Comparison of ENCODE assay signal across 10 cellular contexts in genomic region chr11:61950035-61950547, GRCh38. TPM values are rescaled to one million over a fixed set of nuclear protein-coding genes. Genes with fewer than 3 reads are reported as not detected.
DNase-seq lines count a peak whose midpoint lies in the region; ATAC-seq and TF ChIP-seq lines count a peak whose summit lies in the region.
"Had no signal": no experiment of that assay in that cellular context is flagged by ENCODE, and none has a peak within 500 bp of the region (broad histone marks: within the 10 kb centered on the region; RNA-seq: fewer than 3 reads in every experiment).

Gene BEST1 (plus strand): TSS chr11:61950351. CDS start chr11:61951807, 1,456 bp downstream.

- H3K4me3 ChIP-seq in Caco-2 (ENCODE audit: low read depth, low read length) (no peak within 1 kb of the TSS), SK-N-SH (ENCODE audit: low read depth in 2 of 2, low read length in 1 of 2) (no peak within 1 kb of the TSS; a peak in 1 of 4 replicates), rectal smooth muscle tissue (ENCODE audit: low read length) (no peak within 1 kb of the TSS)

- H3K27ac ChIP-seq in SK-N-SH (ENCODE audit: low read depth in 2 of 2, low read length in 1 of 2) = peak within 1 kb of the TSS; percentile 43 to 82
- peak within 1 kb of the TSS; percentile 30 for H3K27ac ChIP-seq in rectal smooth muscle tissue (ENCODE audit: low read depth, low read length)

- no peak for TF ChIP-seq EP300 in SK-N-SH (IDR thresholded peaks at IDR 0.05; ENCODE audit: borderline replicate concordance in 1 of 2, low read depth in 1 of 2, low read length in 1 of 2)

- no peaks in the 10 kb centered on the region for H4K20me1 ChIP-seq in SK-N-SH (ENCODE audit: insufficient read depth)

- H3K4me1 ChIP-seq in Caco-2 (peaks cover 12% of the 10 kb centered on the region), SK-N-SH (ENCODE audit: control insufficient read depth in 1 of 2, insufficient read depth in 2 of 2, low read depth in 1 of 2, low read length in 1 of 2) (peaks cover 11 to 18% of the 10 kb centered on the region in 2 experiments; a peak in 2 of 4 replicates), rectal smooth muscle tissue (ENCODE audit: control insufficient read depth, insufficient read depth, low read length) (no peaks in the 10 kb centered on the region)

- H3K9ac ChIP-seq in SK-N-SH = no peak within 1 kb of the TSS
- H3K9ac ChIP-seq in rectal smooth muscle tissue (ENCODE audit: low read length) = no peak within 1 kb of the TSS

- DNase-seq in Caco-2 (no peak), SK-N-SH (no peak), globus pallidus (ENCODE audit: low spot score) (peak; percentile 89)
- no peak for DNase-seq in naive thymus-derived CD8-positive, alpha-beta T cell
- no peak for DNase-seq in central memory CD4-positive, alpha-beta T cell
- DNase-seq: activated T-cell treated with anti-CD3 and anti-CD28 coated beads, Interleukin-2, amount 50 U/mL, for 1 hour; cortex of kidney had no signal

- H3K4me3 Mint-ChIP-seq in Caco-2 (ENCODE audit: unreplicated experiment) = peak within 1 kb of the TSS; percentile 1
- H3K4me3 Mint-ChIP-seq in naive thymus-derived CD8-positive, alpha-beta T cell = no peak within 1 kb of the TSS

- WGBS in SK-N-SH (ENCODE audit: low lambda C conversion rate) = 88% methylated on average over 1 of the region's 8 CpGs

- no peak for TF ChIP-seq CTCF in Caco-2 (IDR thresholded peaks at IDR 0.05; ENCODE audit: insufficient read depth in 1 of 2, low read depth in 1 of 2, low read length in 1 of 2, severe bottlenecking in 1 of 2, unreplicated experiment in 1 of 2)
- no peak for TF ChIP-seq CTCF in SK-N-SH (IDR thresholded peaks at IDR 0.05)

- H3K9me3 ChIP-seq in Caco-2 (no peaks in the 10 kb centered on the region), SK-N-SH (no peaks in the 10 kb centered on the region)

- no peaks in the 10 kb centered on the region for H3K27me3 ChIP-seq in Caco-2 (replicated peaks; ENCODE audit: control insufficient read depth, insufficient read depth, low read length)
- no peaks in the 10 kb centered on the region for H3K27me3 ChIP-seq in SK-N-SH (ENCODE audit: insufficient read depth)
- H3K27me3 ChIP-seq in rectal smooth muscle tissue (ENCODE audit: control insufficient read depth, insufficient read depth, low read length) = peaks cover 2% of the 10 kb centered on the region

- POLR2A ChIA-PET in Caco-2 (lab: Charles Lee) (interaction anchor here (1.0 to 3.2 kb wide), 10 partner anchors 18 to 197 kb away, joined by 3 to 36 read pairs (median 7); partner anchors contain the start of gene FTH1), SK-N-SH (lab: Yijun Ruan, JAX) (interaction anchor here (0.6 to 4.0 kb wide), 12 partner anchors 8 to 157 kb away, joined by 3 to 76 read pairs (median 6); partner anchors contain the start of genes FEN1, FTH1 and TMEM258)
- POLR2A ChIA-PET in naive thymus-derived CD8-positive, alpha-beta T cell (lab: Charles Lee) = interaction anchor here (1.2 kb wide), 1 partner anchor 17 kb away, joined by 4 read pairs; no protein-coding TSS in a partner anchor

- H3K36me3 Mint-ChIP-seq in Caco-2 (ENCODE audit: insufficient read depth, unreplicated experiment) = peaks cover 13% of the 10 kb centered on the region
- H3K36me3 Mint-ChIP-seq in naive thymus-derived CD8-positive, alpha-beta T cell = no peaks in the 10 kb centered on the region

- no peak for TF ChIP-seq RAD21 in SK-N-SH (IDR thresholded peaks at IDR 0.05; ENCODE audit: low read length)

- no peaks in the 10 kb centered on the region for H3K27me3 Mint-ChIP-seq in Caco-2 (ENCODE audit: insufficient read depth, unreplicated experiment)
- H3K27me3 Mint-ChIP-seq in naive thymus-derived CD8-positive, alpha-beta T cell = peaks cover 4 to 26% (median 11%) of the 10 kb centered on the region in 5 donors

- H3K4me2 ChIP-seq in SK-N-SH = peak within 1 kb of the TSS; percentile 20; the same call in 1 of the 2 replicates

- no peaks in the 10 kb centered on the region for H3K79me2 ChIP-seq in SK-N-SH (ENCODE audit: insufficient read depth)

- peak within 1 kb of the TSS; percentile 95 for H3K27ac Mint-ChIP-seq in Caco-2 (ENCODE audit: unreplicated experiment)
- peak within 1 kb of the TSS in 4 of 10 donors; percentile 4 to 61 (median 40) for H3K27ac Mint-ChIP-seq in naive thymus-derived CD8-positive, alpha-beta T cell

- no peak for ATAC-seq in GM19351 (IDR thresholded peaks at IDR 0.05; ENCODE audit: unreplicated experiment)
- ATAC-seq in GM19328 (IDR thresholded peaks at IDR 0.05; ENCODE audit: unreplicated experiment) = no peak
- no peak for ATAC-seq in naive thymus-derived CD8-positive, alpha-beta T cell

- H3K9me2 ChIP-seq in SK-N-SH = no peaks in the 10 kb centered on the region

- H3K9me3 Mint-ChIP-seq in Caco-2 (ENCODE audit: unreplicated experiment) = no peaks in the 10 kb centered on the region
- no peaks in the 10 kb centered on the region for H3K9me3 Mint-ChIP-seq in naive thymus-derived CD8-positive, alpha-beta T cell

- H3F3A ChIP-seq in SK-N-SH (replicated peaks; ENCODE audit: insufficient read depth) = peaks cover 3% of the 10 kb centered on the region

- CTCF ChIA-PET in Caco-2 (lab: Charles Lee) = interaction anchor here (0.7 to 7.6 kb wide), 17 partner anchors 9 to 1938 kb away, joined by 3 to 274 read pairs (median 6); no protein-coding TSS in a partner anchor
- CTCF ChIA-PET in SK-N-SH (lab: Yijun Ruan, JAX) = interaction anchor here (0.6 to 10.4 kb wide), 14 partner anchors 11 to 158 kb away, joined by 3 to 543 read pairs (median 6); partner anchors contain the start of gene FADS3

- BruUV-seq in Caco-2 (replicated peaks; lab: Mats Ljungman, UMichigan) = TSS peak; percentile 91

- H3K4me1 Mint-ChIP-seq in Caco-2 (ENCODE audit: low read depth, unreplicated experiment) = no peaks in the 10 kb centered on the region
- H3K4me1 Mint-ChIP-seq in naive thymus-derived CD8-positive, alpha-beta T cell = peaks cover 0 to 6% (median under 1%) of the 10 kb centered on the region in 4 donors

- peak within 1 kb of the TSS; percentile 60 for H2AFZ ChIP-seq in SK-N-SH (ENCODE audit: low read depth)

- H3K36me3 ChIP-seq in Caco-2 (ENCODE audit: control insufficient read depth, insufficient read depth, low read length) (no peaks in the 10 kb centered on the region), SK-N-SH (replicated peaks in 1 of 2; ENCODE audit: control insufficient read depth in 1 of 2, insufficient read depth in 2 of 2, low read length in 1 of 2) (no peaks in the 10 kb centered on the region), rectal smooth muscle tissue (ENCODE audit: control insufficient read depth, insufficient read depth, low read length) (no peaks in the 10 kb centered on the region)

- intact Hi-C loops in Caco-2 (cut with micrococcal nuclease; ENCODE audit: unreplicated experiment) = no loop called here

TF ChIP-seq in SK-N-SH, 30 proteins besides CTCF, POLR2A, EP300 and RAD21:
- TF ChIP-seq PBX3 (IDR thresholded peaks at IDR 0.05) (no peak), SIN3A (IDR thresholded peaks at IDR 0.05; ENCODE audit: borderline replicate concordance, low read depth, low read length) (no peak), POLR2AphosphoS5 (IDR thresholded peaks at IDR 0.05; ENCODE audit: low read depth, low read length) (no peak), RXRA (IDR thresholded peaks at IDR 0.05; ENCODE audit: borderline replicate concordance, low read depth) (no peak), SMC3 (IDR thresholded peaks at IDR 0.05; ENCODE audit: low read depth, low read length) (no peak), MEF2A (IDR thresholded peaks at IDR 0.05; ENCODE audit: borderline replicate concordance, low read depth) (no peak), GATA2 (CRISPR knock-in tag; IDR thresholded peaks at IDR 0.05) (no peak), TAF1 (IDR thresholded peaks at IDR 0.05; ENCODE audit: borderline replicate concordance, low read depth, low read length) (no peak), IRF3 (IDR thresholded peaks at IDR 0.05; ENCODE audit: low read depth, low read length) (no peak), MXI1 (IDR thresholded peaks at IDR 0.05; ENCODE audit: low read depth, low read length) (no peak), MAX (IDR thresholded peaks at IDR 0.05; ENCODE audit: low read depth) (no peak)
TF ChIP-seq in SK-N-SH: peak in this region for 0.

RNA-seq across cellular contexts. Expression of gene BEST1, which starts in this region (rescaled TPM):
- 4.7 and 6.7 TPM in 2 replicates for total RNA-seq in Caco-2 (2022)
- 0.30 and 0.47 TPM in 2 replicates for polyA plus RNA-seq in SK-N-SH (2012; rRNA removed)
- 0.12 and 0.13 TPM in 2 replicates for polyA plus RNA-seq in SK-N-SH (2012; cell fraction: cytosol; rRNA removed)
- polyA plus RNA-seq in SK-N-SH (2012; cell fraction: nucleus; rRNA removed) = 2.0 and 2.8 TPM in 2 replicates
- under 1 TPM in 1 of 2 experiments, not detected in 1; 0.08 TPM for total RNA-seq in naive thymus-derived CD8-positive, alpha-beta T cell
- polyA plus RNA-seq in naive thymus-derived CD8-positive, alpha-beta T cell = 1 to 10 TPM in 1 of 3 donors, under 1 TPM in 2; 0.43 to 1.0 (median 0.66) TPM
